Comparison of ENCODE assay signal across 28 cellular contexts in genomic region chr2:26708457-26708856, GRCh38. TPM values are rescaled to one million over a fixed set of nuclear protein-coding genes. Genes with fewer than 3 reads are reported as not detected.
"Had no signal": no experiment of that assay in that cellular context is flagged by ENCODE, and none has a peak within 500 bp of the region (broad histone marks: within the 10 kb centered on the region; RNA-seq: fewer than 3 reads in every experiment).

No MANE protein-coding gene starts in this region.

- H3K27ac Mint-ChIP-seq: immature natural killer cell; natural killer cell treated with Interleukin-12 subunit alpha and Interleukin-12 subunit beta and Interleukin-15 and Interleukin-18, amount 100 ng/mL, for 72 hours; progenitor cell of endocrine pancreas; stimulated activated naive B cell treated with anti-CD40 and anti-IgM and Interleukin-4, amounts not matched to agents 10 μg/mL and 1 μg/mL and 100 μg/mL, for 72 hours had no signal

- H3K9me3 ChIP-seq: left ventricle myocardium inferior, mucosa of descending colon, ovary, stomach, testis, tibial artery, upper lobe of right lung had no signal

- H3K36me3 ChIP-seq: left ventricle myocardium inferior, ovary, stomach, tibial artery, upper lobe of right lung had no signal

- H3K4me3 ChIP-seq: left ventricle myocardium inferior, lung, mucosa of descending colon, ovary, skin epidermis, stomach, testis, tibial artery, upper lobe of right lung had no signal

- H3K36me3 Mint-ChIP-seq: immature natural killer cell; naive thymus-derived CD4-positive, alpha-beta T cell; natural killer cell treated with Interleukin-12 subunit alpha and Interleukin-12 subunit beta and Interleukin-15 and Interleukin-18, amount 100 ng/mL, for 72 hours; stimulated activated naive B cell treated with anti-CD40 and anti-IgM and Interleukin-4, amounts not matched to agents 10 μg/mL and 1 μg/mL and 100 μg/mL, for 72 hours had no signal

- ATAC-seq: mucosa of descending colon; naive thymus-derived CD4-positive, alpha-beta T cell; natural killer cell treated with Interleukin-12 subunit alpha and Interleukin-12 subunit beta and Interleukin-15 and Interleukin-18, amount 100 ng/mL, for 72 hours; right cardiac atrium; sciatic nerve; stimulated activated naive B cell treated with anti-CD40 and anti-IgM and Interleukin-4, amounts not matched to agents 10 μg/mL and 1 μg/mL and 100 μg/mL, for 72 hours; stimulated activated naive CD8-positive, alpha-beta T cell treated with anti-CD3 and anti-CD28 coated beads, Interleukin-15, Interleukin-2, amounts not matched to agents 100 U/mL and 50 U/mL, for 24 hours; upper lobe of right lung had no signal

- H3K4me3 Mint-ChIP-seq: immature natural killer cell; naive thymus-derived CD4-positive, alpha-beta T cell; natural killer cell treated with Interleukin-12 subunit alpha and Interleukin-12 subunit beta and Interleukin-15 and Interleukin-18, amount 100 ng/mL, for 72 hours; stimulated activated naive B cell treated with anti-CD40 and anti-IgM and Interleukin-4, amounts not matched to agents 10 μg/mL and 1 μg/mL and 100 μg/mL, for 72 hours had no signal

- H3K27ac ChIP-seq: ovary, skin epidermis, stomach, testis, upper lobe of right lung had no signal

- DNase-seq: hypothalamus; immature natural killer cell; left ventricle myocardium inferior; mesendoderm; midbrain; mucosa of descending colon; naive thymus-derived CD4-positive, alpha-beta T cell; ovary; stimulated activated CD4-positive, alpha-beta T cell treated with anti-CD3 and anti-CD28 coated beads, Interleukin-12 subunit alpha, Interleukin-12 subunit beta, amount 100 ng/mL, for 4 hours; stimulated activated CD4-positive, alpha-beta T cell treated with anti-CD3 and anti-CD28 coated beads, Interleukin-15, amount 100 ng/mL, for 24 hours; stimulated activated CD4-positive, alpha-beta T cell treated with anti-CD3 and anti-CD28 coated beads, Interleukin-2, amount 100 ng/mL, for 24 hours; stimulated activated CD4-positive, alpha-beta T cell treated with anti-CD3 and anti-CD28 coated beads, Interleukin-4, amount 100 ng/mL, for 1 hour; stimulated activated naive B cell treated with anti-CD40 and anti-IgM and Interleukin-4, amounts not matched to agents 10 μg/mL and 1 μg/mL and 100 μg/mL, for 72 hours; stimulated activated naive CD8-positive, alpha-beta T cell treated with anti-CD3 and anti-CD28 coated beads, Interleukin-15, Interleukin-2, amounts not matched to agents 100 U/mL and 50 U/mL, for 24 hours; stomach; testis; tibial artery; trophoblast cell; upper lobe of right lung had no signal

- H3K4me1 Mint-ChIP-seq: immature natural killer cell; naive thymus-derived CD4-positive, alpha-beta T cell; stimulated activated naive B cell treated with anti-CD40 and anti-IgM and Interleukin-4, amounts not matched to agents 10 μg/mL and 1 μg/mL and 100 μg/mL, for 72 hours had no signal

- H3K4me1 ChIP-seq: upper lobe of right lung had no signal

- FAIRE-seq: islet of Langerhans, urothelium cell line had no signal

- H3K27me3 ChIP-seq: ovary, testis, tibial artery, upper lobe of right lung had no signal

- H3K9me3 Mint-ChIP-seq: immature natural killer cell; naive thymus-derived CD4-positive, alpha-beta T cell; natural killer cell treated with Interleukin-12 subunit alpha and Interleukin-12 subunit beta and Interleukin-15 and Interleukin-18, amount 100 ng/mL, for 72 hours; stimulated activated naive B cell treated with anti-CD40 and anti-IgM and Interleukin-4, amounts not matched to agents 10 μg/mL and 1 μg/mL and 100 μg/mL, for 72 hours had no signal

RNA-seq across cellular contexts. Expression of gene KCNK3, which starts 15.9 kb away (rescaled TPM):
- total RNA-seq: naive thymus-derived CD4-positive, alpha-beta T cell; natural killer cell treated with Interleukin-12 subunit alpha and Interleukin-12 subunit beta and Interleukin-15 and Interleukin-18, amount 100 ng/mL, for 72 hours; pulmonary artery endothelial cell had no signal
- polyA plus RNA-seq: immature natural killer cell; naive thymus-derived CD4-positive, alpha-beta T cell had no signal
